1 cellular context compared by ENCODE assay signal in genomic region chr6:28896505-28897392, GRCh38.
TF ChIP-seq lines count a peak whose summit lies in the region.

No MANE protein-coding gene starts in this region.

TF ChIP-seq in GM12878, 131 proteins besides CTCF, POLR2A, EP300 and RAD21 (continued from another document):
- TF ChIP-seq MTA3 (IDR thresholded peaks at IDR 0.05; ENCODE audit: borderline replicate concordance, low read length) (no peak), HDGF (IDR thresholded peaks at IDR 0.05) (no peak), ETV6 (conservative IDR thresholded peaks at IDR 0.05 in 1 of 2, IDR thresholded peaks at IDR 0.05 in 1 of 2; ENCODE audit: borderline replicate concordance in 1 of 2, low read depth in 1 of 2) (no peak), FOXM1 (IDR thresholded peaks at IDR 0.05; ENCODE audit: low read depth, low read length) (no peak), REST (IDR thresholded peaks at IDR 0.05; ENCODE audit: low read depth, low read length) (no peak), ZNF24 (IDR thresholded peaks at IDR 0.05) (no peak), ZNF384 (IDR thresholded peaks at IDR 0.05; ENCODE audit: borderline replicate concordance, low read depth, low read length) (no peak)
